Comparison of ENCODE assay signal across 8 cellular contexts in the genomic region with DNA sequence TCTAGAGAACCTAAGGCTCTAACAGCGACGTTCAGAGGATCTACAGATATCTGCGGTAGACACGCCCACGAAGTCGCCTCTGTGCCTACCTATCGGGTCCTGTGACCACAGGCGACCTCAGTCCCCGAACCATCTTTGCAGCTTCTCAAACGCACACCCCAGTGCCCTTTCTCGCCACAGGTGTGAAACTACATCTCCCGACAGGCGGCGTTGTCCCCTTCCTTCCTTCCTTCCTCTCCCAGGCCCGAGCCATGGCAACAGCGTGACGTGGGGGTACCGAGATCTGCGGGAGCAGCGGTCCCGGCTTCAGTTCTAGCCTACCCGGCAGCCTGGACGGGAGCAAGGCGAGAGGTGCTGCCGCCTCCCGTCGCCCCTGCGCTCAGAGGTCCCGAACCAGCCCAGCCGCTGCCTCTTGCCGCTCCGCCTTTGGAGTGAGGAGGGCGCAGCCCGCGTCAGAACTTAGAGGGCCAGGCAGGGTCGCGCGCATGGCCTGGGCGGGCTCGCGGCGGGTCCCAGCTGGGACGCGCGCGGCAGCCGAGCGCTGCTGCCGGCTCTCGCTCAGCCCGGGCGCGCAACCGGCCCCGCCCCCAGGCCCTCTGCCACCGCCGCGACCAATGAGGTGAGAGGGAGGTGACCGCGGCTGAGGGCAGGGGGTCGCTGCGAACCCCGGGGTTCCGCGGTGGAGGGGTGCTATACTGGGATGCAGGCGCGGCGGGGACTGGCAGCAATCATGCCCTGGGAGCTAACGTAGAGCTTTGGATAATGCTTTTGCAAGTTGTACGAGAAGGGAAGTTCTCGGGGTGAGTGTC. TPM values are rescaled to one million over a fixed set of nuclear protein-coding genes. Genes with fewer than 3 reads are reported as not detected.
A peak's percentile ranks its signal among the peaks of the same experiment; 100 is the strongest.
DNase-seq lines count a peak whose midpoint lies in the region; ATAC-seq, FAIRE-seq and TF ChIP-seq lines count a peak whose summit lies in the region.

A gene (plus strand): TSS at position 309 of the 809 bp plus-strand sequence. CDS start 177 bp downstream, at position 486.

- peak; percentile 51 to 85 for TF ChIP-seq POLR2A in H1 (IDR thresholded peaks at IDR 0.05; ENCODE audit: control extremely low read depth in 1 of 2, low read depth in 2 of 2, low read length in 2 of 2)

- H3K4ac ChIP-seq in H1 (replicated peaks; ENCODE audit: insufficient read length, low read depth, low read length) (no peak within 1 kb of the TSS), mesenchymal stem cell (ENCODE audit: low read depth in 1 of 2, low read length in 2 of 2) (peak within 1 kb of the TSS in 1 of 2 experiments; percentile 42)

- no peak within 1 kb of the TSS for H2BK20ac ChIP-seq in H1 (ENCODE audit: low read length)

- no peaks in the 10 kb centered on the region for H3K79me1 ChIP-seq in H1 (ENCODE audit: low read depth, low read length)
- no peaks in the 10 kb centered on the region for H3K79me1 ChIP-seq in mesenchymal stem cell (replicated peaks; ENCODE audit: low read length, poor library complexity, severe bottlenecking)

- no peak within 1 kb of the TSS for H3K56ac ChIP-seq in H1 (replicated peaks; ENCODE audit: insufficient read length, low read depth, low read length)

- H3K23ac ChIP-seq in H1 (ENCODE audit: insufficient read length) (no peak within 1 kb of the TSS), mesenchymal stem cell (ENCODE audit: low read length in 2 of 2) (no peak within 1 kb of the TSS)

- H4K8ac ChIP-seq in H1 (ENCODE audit: extremely low read depth, insufficient read depth, low read length), result peak within 1 kb of the TSS; percentile 77; the same call in 1 of the 2 replicates
- H4K8ac ChIP-seq in mesenchymal stem cell (ENCODE audit: low read length), result peak within 1 kb of the TSS; percentile 83

- peak within 1 kb of the TSS; percentile 96; the same call in 1 of the 2 replicates for H2BK15ac ChIP-seq in H1 (ENCODE audit: low read length)
- H2BK15ac ChIP-seq in mesenchymal stem cell (ENCODE audit: low read depth, poor library complexity, severe bottlenecking), result peak within 1 kb of the TSS; percentile 97

- H2BK5ac ChIP-seq in H1 (ENCODE audit: low read depth, low read length) (peak within 1 kb of the TSS; percentile 99; the same call in 1 of the 2 replicates), mesenchymal stem cell (ENCODE audit: low read depth, low read length, poor library complexity, severe bottlenecking) (no peak within 1 kb of the TSS)

- no peaks in the 10 kb centered on the region for H3K9me3 ChIP-seq in H1 (ENCODE audit: insufficient read depth in 2 of 2, low read depth in 1 of 2, low read length in 1 of 2)
- H3K9me3 ChIP-seq in mesenchymal stem cell (ENCODE audit: control insufficient read depth, low read length), result no peaks in the 10 kb centered on the region

- H3K23me2 ChIP-seq in H1 (ENCODE audit: low read depth, low read length), result peaks cover 7% of the 10 kb centered on the region; the same call in 1 of the 2 replicates

- TF ChIP-seq RAD21 in H1 (IDR thresholded peaks at IDR 0.05 in 1 of 2, conservative IDR thresholded peaks at IDR 0.05 in 1 of 2; ENCODE audit: low read depth in 2 of 2, low read length in 2 of 2), result peak in 1 of 2 experiments; percentile 1; a peak in 1 of 4 replicates

- H3K27ac ChIP-seq in H1 (ENCODE audit: low read depth, low read length) (peak within 1 kb of the TSS; percentile 84), mesenchymal stem cell (ENCODE audit: low read length, poor library complexity, severe bottlenecking) (peak within 1 kb of the TSS; percentile 55)

- H2BK12ac ChIP-seq in H1 (ENCODE audit: low read depth, low read length) (peak within 1 kb of the TSS; percentile 27; the same call in 1 of the 2 replicates), mesenchymal stem cell (ENCODE audit: low read length in 2 of 2) (peak within 1 kb of the TSS in 1 of 2 experiments; percentile 27)

- H3K14ac ChIP-seq in H1 (ENCODE audit: insufficient read length) (no peak within 1 kb of the TSS), mesenchymal stem cell (ENCODE audit: low read length in 2 of 2) (peak within 1 kb of the TSS in 1 of 2 experiments; percentile 50)

- DNase-seq in COR-L47 (lab: John Stamatoyannopoulos, UW) (peak; percentile 74), HT-29 (ENCODE audit: low spot score) (peak; percentile 93), NOMO-1 (lab: John Stamatoyannopoulos, UW; ENCODE audit: unreplicated experiment in 2 of 2) (peak; percentile 80 to 85), H1 (ENCODE audit: low read depth in 1 of 2, low spot score in 2 of 2) (peak; percentile 51 to 95), mesenchymal stem cell (peak; percentile 93)
- DNase-seq in activated CD8-positive, alpha-beta memory T cell treated with anti-CD3 and anti-CD28 coated beads for 48 hours (ENCODE audit: low read depth in 2 of 3, low spot score in 2 of 3), result peak; percentile 63 to 81 (median 70)
- DNase-seq in stimulated activated CD8-positive, alpha-beta memory T cell treated with anti-CD3 and anti-CD28 coated beads, Interleukin-12 subunit alpha, Interleukin-12 subunit beta, amount 100 ng/mL, for 4 hours (ENCODE audit: low read depth), result peak; percentile 77

- peak within 1 kb of the TSS; percentile 74 to 84 (median 84) for H3K9ac ChIP-seq in H1 (replicated peaks in 1 of 4; ENCODE audit: extremely low read depth in 1 of 4, low read depth in 3 of 4, low read length in 3 of 4)
- peak within 1 kb of the TSS; percentile 94 for H3K9ac ChIP-seq in mesenchymal stem cell (ENCODE audit: low read length)

- ATAC-seq in GM19468 (IDR thresholded peaks at IDR 0.05; ENCODE audit: extremely low read depth, unreplicated experiment), result peak; percentile 73

- H3K4me1 ChIP-seq in H1 (replicated peaks in 1 of 4; ENCODE audit: control insufficient read depth in 3 of 4, insufficient read depth in 4 of 4, low read length in 3 of 4), result peaks cover 0 to 9% (median 3%) of the 10 kb centered on the region in 4 experiments; a peak in 4 of 7 replicates
- peaks cover 6% of the 10 kb centered on the region for H3K4me1 ChIP-seq in mesenchymal stem cell (ENCODE audit: control insufficient read depth, insufficient read depth, low read depth, low read length)

- H3K27me3 ChIP-seq in H1 (replicated peaks in 1 of 4; ENCODE audit: control insufficient read depth in 3 of 4, extremely low read depth in 1 of 4, insufficient read depth in 3 of 4, low read length in 3 of 4), result no peaks in the 10 kb centered on the region
- no peaks in the 10 kb centered on the region for H3K27me3 ChIP-seq in mesenchymal stem cell (ENCODE audit: control insufficient read depth in 1 of 2, insufficient read depth in 1 of 2, low read length in 2 of 2)

- H2BK120ac ChIP-seq in H1 (replicated peaks; ENCODE audit: low read depth, low read length) (no peak within 1 kb of the TSS), mesenchymal stem cell (ENCODE audit: low read depth, low read length) (no peak within 1 kb of the TSS)

- H2AK5ac ChIP-seq in H1 (ENCODE audit: low read depth, low read length) (no peak within 1 kb of the TSS; the same call in 1 of the 2 replicates), mesenchymal stem cell (ENCODE audit: low read length, severe bottlenecking) (no peak within 1 kb of the TSS)

- peak; percentile 41 to 71 (median 70) for TF ChIP-seq CTCF in H1 (IDR thresholded peaks at IDR 0.05; ENCODE audit: control extremely low read depth in 1 of 3, insufficient read depth in 1 of 3, low read depth in 1 of 3, low read length in 3 of 3)

- peaks cover 0 to 23% (median 4%) of the 10 kb centered on the region in 4 experiments; a peak in 3 of 8 replicates for H3K36me3 ChIP-seq in H1 (ENCODE audit: control insufficient read depth in 2 of 4, insufficient read depth in 4 of 4, low read length in 3 of 4)
- peaks cover 6 to 31% of the 10 kb centered on the region in 2 experiments for H3K36me3 ChIP-seq in mesenchymal stem cell (ENCODE audit: control insufficient read depth in 1 of 2, insufficient read depth in 2 of 2, low read depth in 1 of 2, low read length in 2 of 2)

- TF ChIP-seq EP300 in H1 (IDR thresholded peaks at IDR 0.05; ENCODE audit: borderline replicate concordance in 1 of 2, low read depth in 2 of 2, low read length in 2 of 2), result no peak

- CTCF ChIA-PET in H1 (lab: Charles Lee; ENCODE audit: partially characterized antibody), result interaction anchor here (0.5 to 3.4 kb wide), 28 partner anchors 9 to 387 kb away, joined by 3 to 20 read pairs (median 4); a partner anchor contains a TSS

- peak within 1 kb of the TSS; percentile 80 for H4K5ac ChIP-seq in H1 (ENCODE audit: insufficient read length, low read depth, low read length)

- POLR2A ChIA-PET in H1 (lab: Charles Lee; ENCODE audit: partially characterized antibody), result interaction anchor here (0.6 to 2.8 kb wide), 45 partner anchors 8 to 222 kb away, joined by 3 to 24 read pairs (median 3); a partner anchor contains a TSS

- FAIRE-seq in H1 (lab: Jason Lieb, UNC), result no peak

- H2AFZ ChIP-seq in H1 (ENCODE audit: low read length), result peak within 1 kb of the TSS; percentile 72
- H2AFZ ChIP-seq in mesenchymal stem cell (ENCODE audit: low read depth, low read length), result peak within 1 kb of the TSS; percentile 87

- no peaks in the 10 kb centered on the region for H3K79me2 ChIP-seq in H1 (ENCODE audit: control insufficient read depth in 1 of 2, insufficient read depth in 2 of 2, low read length in 2 of 2)

- H4K91ac ChIP-seq in H1 (replicated peaks; ENCODE audit: insufficient read length, low read length), result peak within 1 kb of the TSS; percentile 83
- H4K91ac ChIP-seq in mesenchymal stem cell (ENCODE audit: low read length), result peak within 1 kb of the TSS; percentile 88

- 2% methylated on average over 67 of the region's 71 CpGs; no CpG with 5 or more reads in 1 of the 2 experiments for WGBS in H1 (ENCODE audit: extremely low coverage in 1 of 2, insufficient coverage in 1 of 2, insufficient read length in 1 of 2, insufficient replicate concordance in 2 of 2, low coverage in 1 of 2, low lambda C conversion rate in 2 of 2, missing lambda C conversion rate in 1 of 2), 2 experiments
- 1% methylated on average over 62 of the region's 71 CpGs for WGBS in mesenchymal stem cell

- H4K20me1 ChIP-seq in H1 (replicated peaks in 1 of 2; ENCODE audit: control insufficient read depth in 1 of 2, insufficient read depth in 2 of 2, low read length in 2 of 2), result peaks cover 0 to 2% of the 10 kb centered on the region in 2 experiments

- peak within 1 kb of the TSS; percentile 82 to 88 (median 87) for H3K4me3 ChIP-seq in H1 (ENCODE audit: extremely low read depth in 1 of 4, insufficient read depth in 2 of 4, low read depth in 3 of 4, low read length in 4 of 4)
- H3K4me3 ChIP-seq in mesenchymal stem cell (ENCODE audit: insufficient read depth in 1 of 2, low read depth in 1 of 2, low read length in 2 of 2), result peak within 1 kb of the TSS; percentile 78 to 85

- H3K18ac ChIP-seq in H1 (ENCODE audit: extremely low read depth, low read length) (peak within 1 kb of the TSS; percentile 93; the same call in 1 of the 2 replicates), mesenchymal stem cell (ENCODE audit: low read depth in 1 of 2, low read length in 2 of 2) (peak within 1 kb of the TSS; percentile 85 to 92)

- H3K4me2 ChIP-seq in H1 (ENCODE audit: insufficient read depth in 1 of 2, low read depth in 2 of 2, low read length in 2 of 2) (peak within 1 kb of the TSS; percentile 83 to 86), mesenchymal stem cell (ENCODE audit: low read length, poor library complexity, severe bottlenecking) (peak within 1 kb of the TSS; percentile 72)

RNA-seq across cellular contexts. Expression of the gene that starts here (rescaled TPM):
- total RNA-seq in HT-29 (2014; rRNA removed; shearing (Covaris generic)), result 8.6 and 20.8 TPM in 2 replicates
- 21.8 and 22.8 TPM in 2 replicates for total RNA-seq in H1 (2021; fragmentation: NEBNext Ultra II Directional; extraction: Animal tissue kit (Norgen Biotek cat#: 25700))
- 39.5 and 42.9 TPM in 2 replicates for polyA plus RNA-seq in H1 (2011; rRNA removed)
- 53.3 TPM for polyA plus RNA-seq in H1 (2011; cell fraction: cytosol; rRNA removed)
- polyA plus RNA-seq in H1 (2011; cell fraction: nucleus; rRNA removed), result 48.1 TPM
- 24.5 to 27.2 TPM (median 25.7 TPM) in 4 replicates for polyA plus RNA-seq in H1 (2012, experiment 1 of 2)
- 19.3 TPM for polyA plus RNA-seq in H1 (2012, experiment 2 of 2)
- 22.4 TPM for polyA plus RNA-seq in H1 (2013, experiment 1 of 2)
- 20.7 TPM for polyA plus RNA-seq in H1 (2013, experiment 2 of 2)
- polyA minus RNA-seq in H1 (2011; rRNA and poly(A)+ RNA removed), result 28.1 and 29.9 TPM in 2 replicates
- 13.4 TPM for polyA minus RNA-seq in H1 (2011; cell fraction: cytosol; rRNA and poly(A)+ RNA removed)
- 21.5 TPM for polyA minus RNA-seq in H1 (2011; cell fraction: nucleus; rRNA and poly(A)+ RNA removed)
- polyA plus RNA-seq in mesenchymal stem cell (2013, experiment 1 of 2), result 12.6 TPM
- 11.5 TPM for polyA plus RNA-seq in mesenchymal stem cell (2013, experiment 2 of 2)

Comparison
In these comparisons a context has a peak if more than half of its experiments do, and no peak if none do; other contexts are left out.
1. Peak in every context shown above with its lines: DNase-seq, ATAC-seq, H3K4me3 ChIP-seq and H3K27ac ChIP-seq.